1 cellular context compared by ENCODE assay signal in genomic region chr16:1749152-1750117, GRCh38.
TF ChIP-seq lines count a peak whose summit lies in the region.

No MANE protein-coding gene starts in this region.

TF ChIP-seq in K562, 482 proteins besides CTCF, POLR2A, EP300 and RAD21:
- TF ChIP-seq KAT7 (CRISPR knock-in tag; IDR thresholded peaks at IDR 0.05; ENCODE audit: borderline replicate concordance) (no peak), RBM22 (IDR thresholded peaks at IDR 0.05; ENCODE audit: low read depth, low read length, poor library complexity, severe bottlenecking) (peak; percentile 46)
